ENCODE assay signal across 8 cellular contexts in genomic region chr17:35117984-35118383, GRCh38. TPM values are rescaled to one million over a fixed set of nuclear protein-coding genes. Genes with fewer than 3 reads are reported as not detected.
DNase-seq lines count a peak whose midpoint lies in the region; ATAC-seq, FAIRE-seq and TF ChIP-seq lines count a peak whose summit lies in the region.

No MANE protein-coding gene starts in this region.

- H3K9me3 ChIP-seq in K562 (replicated peaks; ENCODE audit: control insufficient read depth, insufficient read depth, low read depth, low read length) (no peaks in the 10 kb centered on the region), osteoblast (ENCODE audit: low read depth, low read length) (no peaks in the 10 kb centered on the region), lower lobe of right lung (no peaks in the 10 kb centered on the region)

- H3K4me3 ChIP-seq in K562 (no peak overlapping the region), osteoblast (ENCODE audit: insufficient read depth, low read length) (no peak overlapping the region), lower lobe of right lung (no peak overlapping the region)

- POLR2A ChIA-PET in K562 (lab: Yijun Ruan, JAX): interaction anchor here (0.7 to 1.4 kb wide), 4 partner anchors 117 to 394 kb away, joined by 3 read pairs; no protein-coding TSS in a partner anchor

- peaks cover 12 to 20% of the 10 kb centered on the region in 2 experiments; a peak in 4 of 5 replicates for H3K4me1 ChIP-seq in K562 (replicated peaks in 1 of 2; ENCODE audit: control insufficient read depth in 2 of 2, insufficient read depth in 2 of 2, low read length in 2 of 2)
- peaks cover 13% of the 10 kb centered on the region for H3K4me1 ChIP-seq in osteoblast (ENCODE audit: insufficient read depth, low read length)
- peaks cover 20% of the 10 kb centered on the region for H3K4me1 ChIP-seq in lower lobe of right lung

- no peak for FAIRE-seq in K562 (lab: Jason Lieb, UNC)

- no peaks in the 10 kb centered on the region for H3K9me1 ChIP-seq in K562 (ENCODE audit: control insufficient read depth, insufficient read depth, low read length)

- TF ChIP-seq RAD21 in K562 (CRISPR knock-in tag; conservative IDR thresholded peaks at IDR 0.05 in 1 of 2, IDR thresholded peaks at IDR 0.05 in 1 of 2): 0 out of 4 replicates have a peak, but pooled peaks of 1 of the 2 experiments have one; percentile 19

- in situ Hi-C loops in K562 (cut with MboI): loop anchor here (10.0 kb wide), 1 partner anchor 583 kb away; no protein-coding TSS in a partner anchor

- DNase-seq in NCI-H187 treated with DMSO at 0.1 percent for 48 hours (lab: John Stamatoyannopoulos, UW) (peak; percentile 3), NCI-H187 (lab: John Stamatoyannopoulos, UW) (no peak), MV-4-11 (lab: John Stamatoyannopoulos, UW) (peak; percentile 51), K562 (ENCODE audit: extremely low read depth in 1 of 4, low spot score in 3 of 4) (no peak), osteoblast (ENCODE audit: insufficient read length, low spot score, missing footprints) (peak; percentile 27), lower lobe of right lung (no peak)

- TF ChIP-seq EP300 in K562 (IDR thresholded peaks at IDR 0.05; ENCODE audit: low read length): no peak

- H3K9ac ChIP-seq in K562 (ENCODE audit: insufficient read depth in 1 of 2, low read depth in 2 of 2, low read length in 2 of 2): no peak overlapping the region

- no peaks in the 10 kb centered on the region for H4K20me1 ChIP-seq in K562 (replicated peaks; ENCODE audit: control insufficient read depth, insufficient read depth, low read length)
- H4K20me1 ChIP-seq in osteoblast (ENCODE audit: insufficient read depth, low read length): no peaks in the 10 kb centered on the region

- H3K36me3 ChIP-seq in K562 (ENCODE audit: control insufficient read depth, insufficient read depth, low read length): peaks cover 22% of the 10 kb centered on the region; the same call in 2 of the 3 replicates
- H3K36me3 ChIP-seq in osteoblast (ENCODE audit: insufficient read depth, low read length): no peaks in the 10 kb centered on the region
- no peaks in the 10 kb centered on the region for H3K36me3 ChIP-seq in lower lobe of right lung

- TF ChIP-seq CTCF in K562 (IDR thresholded peaks at IDR 0.05 in 2 of 3, conservative IDR thresholded peaks at IDR 0.05 in 1 of 3; ENCODE audit: insufficient read depth in 2 of 3, low read depth in 1 of 3, low read length in 3 of 3) (peak; percentile 9 to 43 (median 29); a peak in 2 of 6 replicates), osteoblast (IDR thresholded peaks at IDR 0.05; ENCODE audit: extremely low read depth, low read depth, low read length) (peak; percentile 54), lower lobe of right lung (IDR thresholded peaks at IDR 0.05) (no peak)

- H2AFZ ChIP-seq in K562 (ENCODE audit: low read depth, low read length) (no peak overlapping the region), osteoblast (ENCODE audit: low read length) (no peak overlapping the region)

- TF ChIP-seq POLR2A in K562 (conservative IDR thresholded peaks at IDR 0.05): no peak

- CTCF ChIA-PET in K562 (lab: Yijun Ruan, JAX; ENCODE audit: low intra/inter-chr PET ratio): interaction anchor here (4.5 kb wide), 1 partner anchor 120 kb away, joined by 49 read pairs; no protein-coding TSS in a partner anchor

- intact Hi-C loops in K562 (cut with micrococcal nuclease) (loop anchor here (5.0 kb wide), 1 partner anchor 576 kb away; no protein-coding TSS in a partner anchor), lower lobe of right lung (cut with DNase I) (no loop called here)

- ATAC-seq in K562 (no peak), lower lobe of right lung (no peak), GM19455 (IDR thresholded peaks at IDR 0.05; ENCODE audit: unreplicated experiment) (no peak), GM19395 (IDR thresholded peaks at IDR 0.05; ENCODE audit: unreplicated experiment) (no peak)

- H3K4me2 ChIP-seq in K562 (ENCODE audit: insufficient read depth, low read length) (no peak overlapping the region), osteoblast (ENCODE audit: insufficient read depth, low read length) (no peak overlapping the region)

- H3K79me2 ChIP-seq in K562 (ENCODE audit: control insufficient read depth, insufficient read depth, low read length) (peaks cover 21% of the 10 kb centered on the region), osteoblast (ENCODE audit: insufficient read depth, low read length) (peaks cover 30% of the 10 kb centered on the region)

- BruUV-seq in K562 (replicated peaks; lab: Mats Ljungman, UMichigan): no TSS peak

- H3K27ac ChIP-seq in K562 (ENCODE audit: extremely low read depth, low read depth, low read length): no peak overlapping the region
- no peak overlapping the region for H3K27ac ChIP-seq in osteoblast (ENCODE audit: low read depth, low read length)
- H3K27ac ChIP-seq in lower lobe of right lung: no peak overlapping the region

- H3K27me3 ChIP-seq in K562 (ENCODE audit: control insufficient read depth in 2 of 2, insufficient read depth in 2 of 2, low read length in 2 of 2): peaks cover 0 to 7% of the 10 kb centered on the region in 2 experiments; a peak in 2 of 5 replicates
- no peaks in the 10 kb centered on the region for H3K27me3 ChIP-seq in osteoblast (ENCODE audit: insufficient read depth, low read length)
- no peaks in the 10 kb centered on the region for H3K27me3 ChIP-seq in lower lobe of right lung (ENCODE audit: low read depth)

RNA-seq across cellular contexts. Expression of gene RAD51D, which starts 1.7 kb away (rescaled TPM):
- 28.2 and 36.5 TPM in 2 replicates for total RNA-seq in K562 (2011; cell fraction: chromatin; rRNA removed; ENCODE audit: low replicate concordance)
- total RNA-seq in K562 (2011; cell fraction: nucleolus; rRNA removed): 27.3 and 37.6 TPM in 2 replicates
- total RNA-seq in K562 (2011; cell fraction: nucleoplasm; rRNA removed): 31.2 and 38.6 TPM in 2 replicates
- total RNA-seq in K562 (2014; rRNA removed): 6.3 and 7.6 TPM in 2 replicates
- total RNA-seq in K562 (2014; rRNA removed; fragmentation: Illumina TruSeq; extraction: Trizol): 7.4 and 8.7 TPM in 2 replicates
- 8.7 and 10.3 TPM in 2 replicates for total RNA-seq in K562 (2015; rRNA removed; fragmentation: Illumina TruSeq; extraction: Trizol)
- 16.9 and 19.0 TPM in 2 replicates for total RNA-seq in K562 (2021)
- polyA plus RNA-seq in K562 (2011; rRNA removed): 10.1 and 15.2 TPM in 2 replicates
- 8.7 and 14.5 TPM in 2 replicates for polyA plus RNA-seq in K562 (2011; cell fraction: cytosol; rRNA removed)
- 12.8 and 20.8 TPM in 2 replicates for polyA plus RNA-seq in K562 (2011; cell fraction: nucleus; rRNA removed)
- polyA plus RNA-seq in K562 (2012): 12.3 and 16.7 TPM in 2 replicates
- polyA plus RNA-seq in K562 (2014; fragmentation: Illumina TruSeq; extraction: Trizol): 8.4 and 11.1 TPM in 2 replicates
- polyA plus RNA-seq in K562 (2014; fragmentation: Nextera tagmentation; extraction: Ambion mirVana): 1 to 10 TPM; 2.2 to 2.5 TPM
- 10.1 and 15.2 TPM in 2 replicates for polyA plus RNA-seq in K562 (2014; rRNA removed)
- polyA minus RNA-seq in K562 (2011; rRNA and poly(A)+ RNA removed): 6.3 and 11.0 TPM in 2 replicates
- 3.4 and 5.9 TPM in 2 replicates for polyA minus RNA-seq in K562 (2011; cell fraction: cytosol; rRNA and poly(A)+ RNA removed)
- 10.9 and 17.9 TPM in 2 replicates for polyA minus RNA-seq in K562 (2011; cell fraction: nucleus; rRNA and poly(A)+ RNA removed)
- total RNA-seq in osteoblast: 14.8 and 19.7 TPM in 2 replicates
- total RNA-seq in lower lobe of right lung: 13.2 TPM

RNA-seq across cellular contexts. Expression of gene FNDC8, which starts 3.4 kb away (rescaled TPM):
- not detected in 2 replicates for total RNA-seq in K562 (2011; cell fraction: chromatin; rRNA removed; ENCODE audit: low replicate concordance)
- total RNA-seq in K562 (2011; cell fraction: nucleolus; rRNA removed): not detected in 2 replicates
- not detected in 2 replicates for total RNA-seq in K562 (2011; cell fraction: nucleoplasm; rRNA removed)
- not detected in 2 replicates for total RNA-seq in K562 (2014; rRNA removed)
- not detected in 2 replicates for total RNA-seq in K562 (2014; rRNA removed; fragmentation: Illumina TruSeq; extraction: Trizol)
- total RNA-seq in K562 (2015; rRNA removed; fragmentation: Illumina TruSeq; extraction: Trizol): not detected in 2 replicates
- not detected in 2 replicates for total RNA-seq in K562 (2021)
- not detected in 2 replicates for polyA plus RNA-seq in K562 (2011; rRNA removed)
- 0.04 TPM in 1 of 2 replicates, not detected in the other for polyA plus RNA-seq in K562 (2011; cell fraction: cytosol; rRNA removed)
- not detected in 2 replicates for polyA plus RNA-seq in K562 (2011; cell fraction: nucleus; rRNA removed)
- polyA plus RNA-seq in K562 (2012): 0.12 TPM in 1 of 2 replicates, not detected in the other
- not detected in 2 replicates for polyA plus RNA-seq in K562 (2014; fragmentation: Illumina TruSeq; extraction: Trizol)
- under 1 TPM in 1 of 2 experiments, not detected in 1; 0.04 TPM for polyA plus RNA-seq in K562 (2014; fragmentation: Nextera tagmentation; extraction: Ambion mirVana)
- not detected in 2 replicates for polyA plus RNA-seq in K562 (2014; rRNA removed)
- polyA minus RNA-seq in K562 (2011; rRNA and poly(A)+ RNA removed): not detected in 2 replicates
- not detected in 2 replicates for polyA minus RNA-seq in K562 (2011; cell fraction: cytosol; rRNA and poly(A)+ RNA removed)
- not detected in 2 replicates for polyA minus RNA-seq in K562 (2011; cell fraction: nucleus; rRNA and poly(A)+ RNA removed)
- total RNA-seq in osteoblast: not detected in 2 replicates
- total RNA-seq in lower lobe of right lung: not detected

RNA-seq across cellular contexts. Expression of gene NLE1, which starts 24.1 kb away (rescaled TPM):
- 19.4 and 63.1 TPM in 2 replicates for total RNA-seq in K562 (2011; cell fraction: chromatin; rRNA removed; ENCODE audit: low replicate concordance)
- 45.3 and 54.7 TPM in 2 replicates for total RNA-seq in K562 (2011; cell fraction: nucleolus; rRNA removed)
- total RNA-seq in K562 (2011; cell fraction: nucleoplasm; rRNA removed): 33.1 and 41.2 TPM in 2 replicates
- total RNA-seq in K562 (2014; rRNA removed): 44.9 and 53.4 TPM in 2 replicates
- 18.0 and 24.6 TPM in 2 replicates for total RNA-seq in K562 (2014; rRNA removed; fragmentation: Illumina TruSeq; extraction: Trizol)
- 28.2 and 30.0 TPM in 2 replicates for total RNA-seq in K562 (2015; rRNA removed; fragmentation: Illumina TruSeq; extraction: Trizol)
- 63.2 and 69.0 TPM in 2 replicates for total RNA-seq in K562 (2021)
- polyA plus RNA-seq in K562 (2011; rRNA removed): 21.2 and 26.5 TPM in 2 replicates
- polyA plus RNA-seq in K562 (2011; cell fraction: cytosol; rRNA removed): 27.7 and 65.1 TPM in 2 replicates
- 29.2 and 62.5 TPM in 2 replicates for polyA plus RNA-seq in K562 (2011; cell fraction: nucleus; rRNA removed)
- 28.9 and 31.2 TPM in 2 replicates for polyA plus RNA-seq in K562 (2012)
- 29.4 and 45.9 TPM in 2 replicates for polyA plus RNA-seq in K562 (2014; fragmentation: Illumina TruSeq; extraction: Trizol)
- 1 to 10 TPM; 3.8 to 7.0 TPM for polyA plus RNA-seq in K562 (2014; fragmentation: Nextera tagmentation; extraction: Ambion mirVana)
- 36.0 and 41.0 TPM in 2 replicates for polyA plus RNA-seq in K562 (2014; rRNA removed)
- polyA minus RNA-seq in K562 (2011; rRNA and poly(A)+ RNA removed): 13.6 and 28.5 TPM in 2 replicates
- polyA minus RNA-seq in K562 (2011; cell fraction: cytosol; rRNA and poly(A)+ RNA removed): 19.2 and 23.5 TPM in 2 replicates
- polyA minus RNA-seq in K562 (2011; cell fraction: nucleus; rRNA and poly(A)+ RNA removed): 25.4 and 35.7 TPM in 2 replicates
- 13.3 and 15.6 TPM in 2 replicates for total RNA-seq in osteoblast
- 9.0 TPM for total RNA-seq in lower lobe of right lung

RNA-seq across cellular contexts. Expression of gene UNC45B, which starts 29.6 kb away (rescaled TPM):
- total RNA-seq in K562 (2011; cell fraction: chromatin; rRNA removed; ENCODE audit: low replicate concordance): not detected in 2 replicates
- total RNA-seq in K562 (2011; cell fraction: nucleolus; rRNA removed): not detected in 2 replicates
- total RNA-seq in K562 (2011; cell fraction: nucleoplasm; rRNA removed): not detected in 2 replicates
- total RNA-seq in K562 (2014; rRNA removed) (not detected in 2 replicates), K562 (2014; rRNA removed; fragmentation: Illumina TruSeq; extraction: Trizol) (not detected in 2 replicates), K562 (2015; rRNA removed; fragmentation: Illumina TruSeq; extraction: Trizol) (not detected in 2 replicates), K562 (2021) (not detected in 2 replicates), osteoblast (not detected in 2 replicates), lower lobe of right lung (0.77 TPM)
- polyA plus RNA-seq in K562 (2011; rRNA removed) (not detected in 2 replicates), K562 (2014; fragmentation: Illumina TruSeq; extraction: Trizol) (not detected in 2 replicates), K562 (2014; fragmentation: Nextera tagmentation; extraction: Ambion mirVana) (not detected), K562 (2014; rRNA removed) (not detected in 2 replicates)
- 0.01 TPM in 1 of 2 replicates, not detected in the other for polyA plus RNA-seq in K562 (2011; cell fraction: cytosol; rRNA removed)
- not detected in 2 replicates for polyA plus RNA-seq in K562 (2011; cell fraction: nucleus; rRNA removed)
- not detected in 2 replicates for polyA plus RNA-seq in K562 (2012)
- polyA minus RNA-seq in K562 (2011; rRNA and poly(A)+ RNA removed): not detected in 2 replicates
- not detected in 2 replicates for polyA minus RNA-seq in K562 (2011; cell fraction: cytosol; rRNA and poly(A)+ RNA removed)
- polyA minus RNA-seq in K562 (2011; cell fraction: nucleus; rRNA and poly(A)+ RNA removed): not detected in 2 replicates

RNA-seq across cellular contexts. Expression of gene RFFL, which starts 54.5 kb away (rescaled TPM):
- 11.5 and 14.4 TPM in 2 replicates for total RNA-seq in K562 (2011; cell fraction: chromatin; rRNA removed; ENCODE audit: low replicate concordance)
- 9.2 and 10.5 TPM in 2 replicates for total RNA-seq in K562 (2011; cell fraction: nucleolus; rRNA removed)
- total RNA-seq in K562 (2011; cell fraction: nucleoplasm; rRNA removed): 11.7 and 23.2 TPM in 2 replicates
- total RNA-seq in K562 (2014; rRNA removed) (12.7 and 16.4 TPM in 2 replicates), K562 (2014; rRNA removed; fragmentation: Illumina TruSeq; extraction: Trizol) (12.5 and 12.8 TPM in 2 replicates), K562 (2015; rRNA removed; fragmentation: Illumina TruSeq; extraction: Trizol) (12.4 and 12.5 TPM in 2 replicates), K562 (2021) (18.1 and 19.3 TPM in 2 replicates), osteoblast (15.2 and 15.6 TPM in 2 replicates), lower lobe of right lung (27.6 TPM)
- polyA plus RNA-seq in K562 (2011; rRNA removed) (11.9 and 15.9 TPM in 2 replicates), K562 (2014; fragmentation: Illumina TruSeq; extraction: Trizol) (13.7 and 13.9 TPM in 2 replicates), K562 (2014; fragmentation: Nextera tagmentation; extraction: Ambion mirVana) (1 to 10 TPM; 3.4 to 3.7 TPM), K562 (2014; rRNA removed) (9.2 and 9.6 TPM in 2 replicates)
- polyA plus RNA-seq in K562 (2011; cell fraction: cytosol; rRNA removed): 12.4 and 14.9 TPM in 2 replicates
- 4.3 and 7.3 TPM in 2 replicates for polyA plus RNA-seq in K562 (2011; cell fraction: nucleus; rRNA removed)
- polyA plus RNA-seq in K562 (2012): 11.4 and 12.5 TPM in 2 replicates
- 21.2 and 39.4 TPM in 2 replicates for polyA minus RNA-seq in K562 (2011; rRNA and poly(A)+ RNA removed)
- 16.7 and 19.7 TPM in 2 replicates for polyA minus RNA-seq in K562 (2011; cell fraction: cytosol; rRNA and poly(A)+ RNA removed)
- polyA minus RNA-seq in K562 (2011; cell fraction: nucleus; rRNA and poly(A)+ RNA removed): 3.3 and 3.5 TPM in 2 replicates

Comparison
In these comparisons a context has a peak if more than half of its experiments do, and no peak if none do; other contexts are left out.
1. DNase-seq: peak in NCI-H187 treated with DMSO at 0.1 percent for 48 hours (single experiment), MV-4-11 (single experiment) and osteoblast (single experiment); none in NCI-H187 (0 of 2), K562 (0 of 4) and lower lobe of right lung (single experiment).